13 cellular contexts compared by ENCODE assay signal in the genomic region with DNA sequence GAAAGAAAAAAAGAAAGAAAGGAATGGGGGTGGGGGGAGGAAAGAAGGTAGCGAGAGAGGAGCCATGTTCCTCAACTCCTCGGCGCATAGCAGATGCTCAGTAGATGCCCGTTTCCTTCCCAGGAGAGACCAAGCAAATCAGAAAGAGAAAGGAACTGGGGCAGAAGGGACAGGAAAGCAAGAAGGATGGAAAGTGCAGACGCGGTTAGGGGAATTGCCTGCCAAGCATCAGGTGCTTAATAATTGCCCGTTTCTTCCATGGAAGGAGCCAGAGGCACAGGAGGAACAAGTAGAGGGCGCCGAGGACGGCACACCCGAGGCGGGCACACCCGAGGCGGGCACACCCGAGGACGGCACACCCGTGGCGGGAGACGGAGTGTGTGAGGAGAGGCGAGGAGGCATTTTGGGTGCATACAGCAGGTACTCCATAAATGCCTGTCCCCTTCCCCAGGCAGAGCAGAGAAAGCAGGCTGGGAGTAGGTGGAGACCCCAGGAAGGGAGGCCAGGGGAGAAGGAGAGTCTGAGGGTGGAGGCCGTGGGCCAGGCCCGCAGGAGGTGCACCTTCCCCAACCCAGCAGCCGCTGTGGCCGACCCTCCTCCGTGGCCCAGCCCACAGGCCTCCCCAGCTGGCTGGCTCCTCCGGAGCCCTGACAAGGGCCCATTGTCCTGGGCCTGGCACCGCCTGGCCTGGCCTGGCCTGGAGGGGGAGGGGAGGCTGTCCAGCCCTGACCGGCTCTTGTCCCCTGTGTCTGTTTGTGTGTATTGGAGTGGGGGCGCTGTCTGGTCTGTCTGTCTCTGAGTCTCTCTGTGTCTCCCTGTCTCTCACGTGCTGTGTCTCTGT. TPM values are rescaled to one million over a fixed set of nuclear protein-coding genes. Genes with fewer than 3 reads are reported as not detected.
DNase-seq lines count a peak whose midpoint lies in the region; ATAC-seq lines count a peak whose summit lies in the region.
"Had no signal": no experiment of that assay in that cellular context is flagged by ENCODE, and none has a peak within 500 bp of the region (broad histone marks: within the 10 kb centered on the region; RNA-seq: fewer than 3 reads in every experiment).

No MANE protein-coding gene starts in this region.

- peak overlapping the region; percentile 63 for H3K9ac ChIP-seq in neuronal stem cell (ENCODE audit: low read depth, low read length, poor library complexity)

- H3K9me3 ChIP-seq in neuronal stem cell (replicated peaks in 1 of 2; ENCODE audit: control insufficient read depth in 2 of 2, insufficient read depth in 1 of 2, low read depth in 1 of 2, low read length in 2 of 2), result no peaks in the 10 kb centered on the region

- no peak overlapping the region for H2BK120ac ChIP-seq in neuronal stem cell (ENCODE audit: low read depth, low read length)

- no peak overlapping the region for H3K27ac ChIP-seq in neuronal stem cell (replicated peaks; ENCODE audit: low read length)

- H2BK5ac ChIP-seq in neuronal stem cell (ENCODE audit: low read length), result no peak overlapping the region

- H2AK5ac ChIP-seq in neuronal stem cell (ENCODE audit: low read depth, low read length), result peak overlapping the region; percentile 94

- no peak overlapping the region for H2BK15ac ChIP-seq in neuronal stem cell (ENCODE audit: low read length)

- H4K91ac ChIP-seq in neuronal stem cell (ENCODE audit: low read depth, low read length, poor library complexity), result no peak overlapping the region

- H3K36me3 ChIP-seq in neuronal stem cell (replicated peaks in 1 of 2; ENCODE audit: control insufficient read depth in 2 of 2, insufficient read depth in 2 of 2, low read length in 2 of 2), result no peaks in the 10 kb centered on the region

- peak overlapping the region; percentile 92 for H2AFZ ChIP-seq in neuronal stem cell (ENCODE audit: low read length)

- peak overlapping the region in 1 of 2 donors; percentile 65 for H3K27ac Mint-ChIP-seq in natural killer cell treated with Interleukin-12 subunit alpha and Interleukin-12 subunit beta and Interleukin-15 and Interleukin-18, amount 100 ng/mL, for 72 hours
- H3K27ac Mint-ChIP-seq in activated naive CD4-positive, alpha-beta T cell treated with anti-CD3 and anti-CD28 coated beads for 36 hours, result no peak overlapping the region
- H3K27ac Mint-ChIP-seq: immature natural killer cell had no signal

- peaks cover 21 to 31% of the 10 kb centered on the region in 2 donors for H3K4me1 ChIP-seq in neuronal stem cell (ENCODE audit: control insufficient read depth in 2 of 2, insufficient read depth in 1 of 2, low read depth in 1 of 2, low read length in 2 of 2)

- no peaks in the 10 kb centered on the region for H3K36me3 Mint-ChIP-seq in natural killer cell treated with Interleukin-12 subunit alpha and Interleukin-12 subunit beta and Interleukin-15 and Interleukin-18, amount 100 ng/mL, for 72 hours
- H3K36me3 Mint-ChIP-seq in activated naive CD4-positive, alpha-beta T cell treated with anti-CD3 and anti-CD28 coated beads for 36 hours (ENCODE audit: low read depth), result peaks cover 1% of the 10 kb centered on the region
- H3K36me3 Mint-ChIP-seq: activated naive CD4-positive, alpha-beta T cell treated with anti-CD3 and anti-CD28 coated beads, Interleukin-2, amount 50 U/mL, for 72 hours had no signal

- WGBS in neuronal stem cell (ENCODE audit: extremely low coverage in 2 of 2, insufficient read length in 2 of 2, insufficient replicate concordance in 1 of 2), 2 donors, result no CpG with 5 or more reads among the region's 30 CpGs

- intact Hi-C loops in left cardiac atrium (cut with DNase I), result no loop called here
- intact Hi-C loops in activated naive CD4-positive, alpha-beta T cell treated with anti-CD3 and anti-CD28 coated beads for 36 hours (cut with micrococcal nuclease), result no loop called here

- H3K23ac ChIP-seq in neuronal stem cell (ENCODE audit: low read depth, low read length, poor library complexity), result no peak overlapping the region

- DNase-seq in Ammon's horn (ENCODE audit: low spot score), result peak; percentile 97
- peak; percentile 54 for DNase-seq in left cardiac atrium
- no peak for DNase-seq in neuronal stem cell (ENCODE audit: low spot score)
- DNase-seq in SK-N-DZ (ENCODE audit: low spot score), result no peak
- no peak for DNase-seq in natural killer cell treated with Interleukin-12 subunit alpha and Interleukin-12 subunit beta and Interleukin-15 and Interleukin-18, amount 100 ng/mL, for 72 hours (ENCODE audit: low spot score)
- no peak for DNase-seq in activated naive CD4-positive, alpha-beta T cell treated with anti-CD3 and anti-CD28 coated beads for 36 hours
- DNase-seq: activated CD4-positive, alpha-beta T cell treated with anti-CD3 and anti-CD28 coated beads, Interleukin-2, amount 50 U/mL, for 4 hours; immature natural killer cell; NCI-H1694 treated with DMSO at 0.1 percent for 48 hours had no signal

- H3K4me3 ChIP-seq in neuronal stem cell (ENCODE audit: low read length in 2 of 2), result no peak overlapping the region

- no peak overlapping the region for H3K4ac ChIP-seq in neuronal stem cell (ENCODE audit: low read length)

- peak overlapping the region; percentile 85 for H3K18ac ChIP-seq in neuronal stem cell (ENCODE audit: low read length)

- H3K9me3 Mint-ChIP-seq in natural killer cell treated with Interleukin-12 subunit alpha and Interleukin-12 subunit beta and Interleukin-15 and Interleukin-18, amount 100 ng/mL, for 72 hours, result no peaks in the 10 kb centered on the region
- no peaks in the 10 kb centered on the region for H3K9me3 Mint-ChIP-seq in activated naive CD4-positive, alpha-beta T cell treated with anti-CD3 and anti-CD28 coated beads for 36 hours
- H3K9me3 Mint-ChIP-seq: activated naive CD4-positive, alpha-beta T cell treated with anti-CD3 and anti-CD28 coated beads, Interleukin-2, amount 50 U/mL, for 72 hours had no signal

- peaks cover 11% of the 10 kb centered on the region in 2 donors for H3K4me1 Mint-ChIP-seq in natural killer cell treated with Interleukin-12 subunit alpha and Interleukin-12 subunit beta and Interleukin-15 and Interleukin-18, amount 100 ng/mL, for 72 hours (ENCODE audit: low read depth in 2 of 2)
- peaks cover 11% of the 10 kb centered on the region for H3K4me1 Mint-ChIP-seq in activated naive CD4-positive, alpha-beta T cell treated with anti-CD3 and anti-CD28 coated beads for 36 hours (ENCODE audit: low read depth)

- no peak overlapping the region for H3K4me2 ChIP-seq in neuronal stem cell (ENCODE audit: insufficient read depth, low read length, poor library complexity, severe bottlenecking)

- H3K27me3 ChIP-seq in neuronal stem cell (ENCODE audit: control insufficient read depth in 3 of 3, insufficient read depth in 3 of 3, low read depth in 1 of 3, low read length in 3 of 3), result peaks cover 0 to 63% (median 6%) of the 10 kb centered on the region in 3 experiments

- H3K79me1 ChIP-seq in neuronal stem cell (ENCODE audit: low read depth, low read length), result peaks cover 3% of the 10 kb centered on the region

- H3K27me3 Mint-ChIP-seq in natural killer cell treated with Interleukin-12 subunit alpha and Interleukin-12 subunit beta and Interleukin-15 and Interleukin-18, amount 100 ng/mL, for 72 hours, result peaks cover 0 to 5% of the 10 kb centered on the region in 2 donors
- peaks cover 3% of the 10 kb centered on the region for H3K27me3 Mint-ChIP-seq in activated naive CD4-positive, alpha-beta T cell treated with anti-CD3 and anti-CD28 coated beads for 36 hours (ENCODE audit: low read depth)

- peak; percentile 48 for ATAC-seq in SK-N-SH treated with all-trans-retinoic acid at 6 μM for 48 hours
- peak; percentile 28 to 42 for ATAC-seq in left cardiac atrium
- ATAC-seq in natural killer cell treated with Interleukin-12 subunit alpha and Interleukin-12 subunit beta and Interleukin-15 and Interleukin-18, amount 100 ng/mL, for 72 hours, result no peak
- ATAC-seq in HG03025 (IDR thresholded peaks at IDR 0.05; ENCODE audit: low FRiP score, unreplicated experiment), result no peak
- ATAC-seq: activated naive CD4-positive, alpha-beta T cell treated with anti-CD3 and anti-CD28 coated beads, Interleukin-2, amount 50 U/mL, for 72 hours had no signal

- CTCF ChIA-PET in activated naive CD4-positive, alpha-beta T cell treated with anti-CD3 and anti-CD28 coated beads for 36 hours (lab: Charles Lee), result interaction anchor here (0.7 kb wide), 1 partner anchor 81 kb away, joined by 3 read pairs; no protein-coding TSS in a partner anchor

- H3K14ac ChIP-seq in neuronal stem cell (ENCODE audit: low read length), result no peak overlapping the region

- H2BK12ac ChIP-seq in neuronal stem cell (ENCODE audit: low read length), result peak overlapping the region; percentile 82

- no peak overlapping the region for H4K8ac ChIP-seq in neuronal stem cell (ENCODE audit: low read depth, low read length)

- no peak overlapping the region for H3K4me3 Mint-ChIP-seq in natural killer cell treated with Interleukin-12 subunit alpha and Interleukin-12 subunit beta and Interleukin-15 and Interleukin-18, amount 100 ng/mL, for 72 hours
- H3K4me3 Mint-ChIP-seq in activated naive CD4-positive, alpha-beta T cell treated with anti-CD3 and anti-CD28 coated beads for 36 hours, result no peak overlapping the region
- H3K4me3 Mint-ChIP-seq: immature natural killer cell had no signal

RNA-seq across cellular contexts. Expression of a gene that starts 14.6 kb away (rescaled TPM):
- 10 to 100 TPM; 27.3 to 36.7 TPM for total RNA-seq in left cardiac atrium
- polyA plus RNA-seq in neuronal stem cell (2013, experiment 1 of 2), result 2.7 TPM
- polyA plus RNA-seq in neuronal stem cell (2013, experiment 2 of 2), result 2.8 TPM
- 7.6 and 9.2 TPM in 2 replicates for polyA plus RNA-seq in SK-N-DZ (2014; cell fraction: cytosol; rRNA removed)
- 8.9 and 12.0 TPM in 2 replicates for polyA plus RNA-seq in SK-N-DZ (2014; cell fraction: nucleus; rRNA removed)
- 10 to 100 TPM; 39.8 to 46.0 TPM for total RNA-seq in natural killer cell treated with Interleukin-12 subunit alpha and Interleukin-12 subunit beta and Interleukin-15 and Interleukin-18, amount 100 ng/mL, for 72 hours
- total RNA-seq in activated naive CD4-positive, alpha-beta T cell treated with anti-CD3 and anti-CD28 coated beads for 36 hours, result 10 to 100 TPM; 17.2 to 17.9 TPM

RNA-seq across cellular contexts. Expression of a gene that starts 17.3 kb away (rescaled TPM):
- not detected for total RNA-seq in left cardiac atrium
- not detected for polyA plus RNA-seq in neuronal stem cell (2013, experiment 1 of 2)
- not detected for polyA plus RNA-seq in neuronal stem cell (2013, experiment 2 of 2)
- polyA plus RNA-seq in SK-N-DZ (2014; cell fraction: cytosol; rRNA removed), result 11.3 and 21.1 TPM in 2 replicates
- polyA plus RNA-seq in SK-N-DZ (2014; cell fraction: nucleus; rRNA removed), result 12.2 and 15.6 TPM in 2 replicates
- not detected for total RNA-seq in natural killer cell treated with Interleukin-12 subunit alpha and Interleukin-12 subunit beta and Interleukin-15 and Interleukin-18, amount 100 ng/mL, for 72 hours
- total RNA-seq in activated naive CD4-positive, alpha-beta T cell treated with anti-CD3 and anti-CD28 coated beads for 36 hours, result not detected
- total RNA-seq: activated naive CD4-positive, alpha-beta T cell treated with anti-CD3 and anti-CD28 coated beads, Interleukin-2, amount 50 U/mL, for 72 hours had no signal
- polyA plus RNA-seq: AG04450, immature natural killer cell had no signal

RNA-seq across cellular contexts. Expression of a gene that starts 19.8 kb away (rescaled TPM):
- total RNA-seq in left cardiac atrium, result 1 to 10 TPM; 1.4 to 1.5 TPM
- polyA plus RNA-seq in neuronal stem cell (2013, experiment 1 of 2), result 9.4 TPM
- polyA plus RNA-seq in neuronal stem cell (2013, experiment 2 of 2), result 8.0 TPM
- polyA plus RNA-seq in SK-N-DZ (2014; cell fraction: cytosol; rRNA removed), result 0.54 TPM in 1 of 2 replicates, not detected in the other
- polyA plus RNA-seq in SK-N-DZ (2014; cell fraction: nucleus; rRNA removed), result 0.52 and 2.2 TPM in 2 replicates
- total RNA-seq in natural killer cell treated with Interleukin-12 subunit alpha and Interleukin-12 subunit beta and Interleukin-15 and Interleukin-18, amount 100 ng/mL, for 72 hours, result 1 to 10 TPM in 1 of 2 donors, not detected in 1; 1.1 TPM
- under 1 TPM in 1 of 2 experiments, not detected in 1; 0.57 TPM for total RNA-seq in activated naive CD4-positive, alpha-beta T cell treated with anti-CD3 and anti-CD28 coated beads for 36 hours

RNA-seq across cellular contexts. Expression of a gene that starts 20.1 kb away (rescaled TPM):
- 10 to 100 TPM; 82.3 to 96.9 TPM for total RNA-seq in left cardiac atrium
- polyA plus RNA-seq in neuronal stem cell (2013, experiment 1 of 2), result 57.0 TPM
- polyA plus RNA-seq in neuronal stem cell (2013, experiment 2 of 2), result 55.4 TPM
- 114 and 132 TPM in 2 replicates for polyA plus RNA-seq in SK-N-DZ (2014; cell fraction: cytosol; rRNA removed)
- polyA plus RNA-seq in SK-N-DZ (2014; cell fraction: nucleus; rRNA removed), result 39.1 and 53.1 TPM in 2 replicates
- 100 to 1,000 TPM in 1 of 2 donors, 10 to 100 TPM in 1; 84.1 to 106 TPM for total RNA-seq in natural killer cell treated with Interleukin-12 subunit alpha and Interleukin-12 subunit beta and Interleukin-15 and Interleukin-18, amount 100 ng/mL, for 72 hours
- 10 to 100 TPM; 28.4 to 29.2 TPM for total RNA-seq in activated naive CD4-positive, alpha-beta T cell treated with anti-CD3 and anti-CD28 coated beads for 36 hours

Comparison
In these comparisons a context has a peak if more than half of its experiments do, and no peak if none do; other contexts are left out.
1. DNase-seq: peak in Ammon's horn (single experiment) and left cardiac atrium (single experiment); none in neuronal stem cell (single experiment), SK-N-DZ (single experiment), natural killer cell treated with Interleukin-12 subunit alpha and Interleukin-12 subunit beta and Interleukin-15 and Interleukin-18, amount 100 ng/mL, for 72 hours (single experiment) and activated naive CD4-positive, alpha-beta T cell treated with anti-CD3 and anti-CD28 coated beads for 36 hours (single experiment).
2. ATAC-seq: peak in SK-N-SH treated with all-trans-retinoic acid at 6 μM for 48 hours (single experiment) and left cardiac atrium (2 of 2); none in natural killer cell treated with Interleukin-12 subunit alpha and Interleukin-12 subunit beta and Interleukin-15 and Interleukin-18, amount 100 ng/mL, for 72 hours (0 of 2) and HG03025 (single experiment).